ENCODE assay signal across 27 cellular contexts in the genomic region with DNA sequence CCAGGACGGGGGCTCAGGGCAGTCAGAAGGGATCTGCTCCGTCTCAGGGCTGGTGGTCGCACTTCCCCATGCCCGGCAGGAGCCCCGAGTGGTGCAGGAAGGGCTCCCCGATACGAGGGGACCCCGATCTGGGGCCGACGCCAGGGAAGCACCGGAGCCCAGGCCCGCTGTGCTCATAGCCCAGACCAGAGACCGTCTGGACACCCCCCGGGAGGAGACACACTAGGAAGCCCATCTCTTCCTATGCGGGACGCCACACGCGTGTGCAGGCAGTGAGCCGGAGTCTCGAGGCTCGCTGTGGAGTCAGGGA.
"Had no signal": no experiment of that assay in that cellular context is flagged by ENCODE, and none has a peak within 500 bp of the region (broad histone marks: within the 10 kb centered on the region; RNA-seq: fewer than 3 reads in every experiment).

No MANE protein-coding gene starts in this region.

- H3K9me3 Mint-ChIP-seq: activated CD4-positive, alpha-beta memory T cell treated with anti-CD3 and anti-CD28 coated beads for 36 hours; activated CD4-positive, alpha-beta T cell treated with anti-CD3 and anti-CD28 coated beads, Interleukin-2, amount 10 ng/mL, durations not matched to agents 24 days and 14 days; activated T-helper 1 cell treated with anti-CD3 and anti-CD28 coated beads, Interleukin-12 subunit alpha, Interleukin-12 subunit beta, Interleukin-2, Interleukin-4 antibody, amounts not matched to agents 30 ng/mL and 10 ng/mL and 1 ng/mL, durations not matched to agents 14 hours and 24 hours and 36 hours; activated T-helper 2 cell treated with anti-CD3 and anti-CD28 coated beads, Interferon-gamma antibody, Interleukin-2, Interleukin-4, amounts not matched to agents 10 μg/mL and 5 μg/mL and 100 μg/mL, durations not matched to agents 14 hours and 24 hours and 36 hours had no signal

- H3K36me3 ChIP-seq: gastrocnemius medialis had no signal

- H3K27me3 Mint-ChIP-seq: activated CD4-positive, alpha-beta memory T cell treated with anti-CD3 and anti-CD28 coated beads for 36 hours; activated CD4-positive, alpha-beta T cell treated with anti-CD3 and anti-CD28 coated beads for 36 hours; activated CD4-positive, alpha-beta T cell treated with anti-CD3 and anti-CD28 coated beads, Interleukin-2, amount 10 ng/mL, durations not matched to agents 24 days and 14 days; activated CD8-positive, alpha-beta memory T cell treated with anti-CD3 and anti-CD28 coated beads, Interleukin-2, amount 10 ng/mL, durations not matched to agents 7 days and 5 days; activated naive CD8-positive, alpha-beta T cell had no signal

- H3K27ac Mint-ChIP-seq: activated CD4-positive, alpha-beta memory T cell treated with anti-CD3 and anti-CD28 coated beads for 36 hours; activated CD4-positive, alpha-beta T cell treated with anti-CD3 and anti-CD28 coated beads for 36 hours; activated CD4-positive, alpha-beta T cell treated with anti-CD3 and anti-CD28 coated beads, Interleukin-2, amount 10 ng/mL, durations not matched to agents 24 days and 14 days; activated CD8-positive, alpha-beta memory T cell treated with anti-CD3 and anti-CD28 coated beads, Interleukin-2, amount 10 ng/mL, durations not matched to agents 7 days and 5 days; activated CD8-positive, alpha-beta T cell treated with anti-CD3 and anti-CD28 coated beads, Interleukin-2, amount 10 ng/mL, durations not matched to agents 7 days and 5 days; activated naive CD8-positive, alpha-beta T cell; activated T-helper 1 cell treated with anti-CD3 and anti-CD28 coated beads, Interleukin-12 subunit alpha, Interleukin-12 subunit beta, Interleukin-2, Interleukin-4 antibody, amounts not matched to agents 30 ng/mL and 10 ng/mL and 1 ng/mL, durations not matched to agents 14 hours and 24 hours and 36 hours; activated T-helper 2 cell treated with anti-CD3 and anti-CD28 coated beads, Interferon-gamma antibody, Interleukin-2, Interleukin-4, amounts not matched to agents 10 μg/mL and 5 μg/mL and 100 μg/mL, durations not matched to agents 14 hours and 24 hours and 36 hours; endodermal cell had no signal

- FAIRE-seq: colon had no signal

- H3K4me3 Mint-ChIP-seq: activated CD4-positive, alpha-beta memory T cell treated with anti-CD3 and anti-CD28 coated beads for 36 hours; activated CD4-positive, alpha-beta T cell treated with anti-CD3 and anti-CD28 coated beads for 36 hours; activated CD4-positive, alpha-beta T cell treated with anti-CD3 and anti-CD28 coated beads, Interleukin-2, amount 10 ng/mL, durations not matched to agents 24 days and 14 days; activated CD8-positive, alpha-beta memory T cell treated with anti-CD3 and anti-CD28 coated beads, Interleukin-2, amount 10 ng/mL, durations not matched to agents 7 days and 5 days; activated CD8-positive, alpha-beta T cell treated with anti-CD3 and anti-CD28 coated beads, Interleukin-2, amount 10 ng/mL, durations not matched to agents 7 days and 5 days; activated naive CD8-positive, alpha-beta T cell; activated T-helper 1 cell treated with anti-CD3 and anti-CD28 coated beads, Interleukin-12 subunit alpha, Interleukin-12 subunit beta, Interleukin-2, Interleukin-4 antibody, amounts not matched to agents 30 ng/mL and 10 ng/mL and 1 ng/mL, durations not matched to agents 14 hours and 24 hours and 36 hours; endodermal cell had no signal

- H3K9me3 ChIP-seq: body of pancreas, gastrocnemius medialis had no signal

- H3K4me3 ChIP-seq: body of pancreas, gastrocnemius medialis had no signal

- H3K27ac ChIP-seq: body of pancreas, foreskin keratinocyte, gastrocnemius medialis had no signal

- H3K27me3 ChIP-seq: body of pancreas, foreskin keratinocyte, gastrocnemius medialis had no signal

- DNase-seq: activated CD4-positive, alpha-beta memory T cell treated with anti-CD3 and anti-CD28 coated beads for 36 hours; activated CD4-positive, alpha-beta T cell treated with anti-CD3 and anti-CD28 coated beads for 36 hours; activated CD4-positive, alpha-beta T cell treated with anti-CD3 and anti-CD28 coated beads, Interleukin-2, amount 10 ng/mL, durations not matched to agents 24 days and 14 days; activated CD4-positive, CD25-positive, alpha-beta regulatory T cell; activated CD4-positive, CD25-positive, alpha-beta regulatory T cell treated with anti-CD3 and anti-CD28 coated beads, Interleukin-2, amount 50 U/mL, for 72 hours; activated CD8-positive, alpha-beta memory T cell treated with anti-CD3 and anti-CD28 coated beads, Interleukin-2, amount 10 ng/mL, durations not matched to agents 7 days and 5 days; activated CD8-positive, alpha-beta memory T cell treated with anti-CD3 and anti-CD28 coated beads, Interleukin-2, amount 50 U/mL, for 4 hours; activated CD8-positive, alpha-beta T cell treated with anti-CD3 and anti-CD28 coated beads, Interleukin-2, amount 10 ng/mL, durations not matched to agents 7 days and 5 days; activated effector memory CD4-positive, alpha-beta T cell treated with anti-CD3 and anti-CD28 coated beads, Interleukin-2, amount 50 U/mL, for 16 hours; activated naive CD4-positive, alpha-beta T cell treated with anti-CD3 and anti-CD28 coated beads, Interleukin-2, amount 50 U/mL, for 16 hours; activated T-cell treated with anti-CD3 and anti-CD28 coated beads, Interleukin-2, amount 50 U/mL, for 1 hour; activated T-cell treated with anti-CD3 and anti-CD28 coated beads, Interleukin-2, amount 50 U/mL, for 48 hours; amniotic stem cell; anterior cingulate cortex; body of pancreas; caudate nucleus; effector memory CD4-positive, alpha-beta T cell; endodermal cell; foreskin keratinocyte; gastrocnemius medialis; glutamatergic neuron; T-helper 2 cell had no signal

- H3K36me3 Mint-ChIP-seq: activated CD4-positive, alpha-beta memory T cell treated with anti-CD3 and anti-CD28 coated beads for 36 hours had no signal

- H3K4me1 ChIP-seq: foreskin keratinocyte, gastrocnemius medialis had no signal

- H3K4me1 Mint-ChIP-seq: activated CD4-positive, alpha-beta T cell treated with anti-CD3 and anti-CD28 coated beads for 36 hours; activated CD8-positive, alpha-beta memory T cell treated with anti-CD3 and anti-CD28 coated beads, Interleukin-2, amount 10 ng/mL, durations not matched to agents 7 days and 5 days; endodermal cell had no signal

- ATAC-seq: activated CD4-positive, alpha-beta T cell treated with anti-CD3 and anti-CD28 coated beads for 36 hours; activated CD8-positive, alpha-beta memory T cell treated with anti-CD3 and anti-CD28 coated beads, Interleukin-2, amount 10 ng/mL, durations not matched to agents 7 days and 5 days; activated CD8-positive, alpha-beta T cell treated with anti-CD3 and anti-CD28 coated beads, Interleukin-2, amount 10 ng/mL, durations not matched to agents 7 days and 5 days; body of pancreas; esophagus mucosa; foreskin keratinocyte; gastrocnemius medialis had no signal
